In genomic region chr13:34103854-34104253, GRCh38 we compare ENCODE assay signal across 27 cellular contexts.
"Had no signal": no experiment of that assay in that cellular context is flagged by ENCODE, and none has a peak within 500 bp of the region (broad histone marks: within the 10 kb centered on the region; RNA-seq: fewer than 3 reads in every experiment).

No MANE protein-coding gene starts in this region.

- H3K36me3 Mint-ChIP-seq: immature natural killer cell; naive thymus-derived CD8-positive, alpha-beta T cell had no signal

- H3K27ac ChIP-seq: coronary artery, esophagus squamous epithelium, ovary, right atrium auricular region, suprapubic skin, transverse colon, vagina had no signal

- H3K4me1 ChIP-seq: esophagus squamous epithelium, right atrium auricular region, suprapubic skin, transverse colon, vagina had no signal

- H3K4me1 Mint-ChIP-seq: immature natural killer cell; naive thymus-derived CD8-positive, alpha-beta T cell; stimulated activated naive CD8-positive, alpha-beta T cell treated with anti-CD3 and anti-CD28 coated beads, Interleukin-15, amount 100 ng/mL, for 72 hours had no signal

- ATAC-seq: naive thymus-derived CD8-positive, alpha-beta T cell; sciatic nerve; stimulated activated naive CD8-positive, alpha-beta T cell treated with anti-CD3 and anti-CD28 coated beads, Interleukin-15, amount 100 ng/mL, for 72 hours had no signal

- H3K4me3 Mint-ChIP-seq: immature natural killer cell; naive thymus-derived CD8-positive, alpha-beta T cell; stimulated activated naive CD8-positive, alpha-beta T cell treated with anti-CD3 and anti-CD28 coated beads, Interleukin-15, amount 100 ng/mL, for 72 hours had no signal

- H3K36me3 ChIP-seq: esophagus squamous epithelium, ovary, right atrium auricular region, suprapubic skin, transverse colon, vagina had no signal

- H3K4me3 ChIP-seq: coronary artery, esophagus squamous epithelium, ovary, right atrium auricular region, smooth muscle cell, suprapubic skin, transverse colon, vagina had no signal

- H3K27ac Mint-ChIP-seq: immature natural killer cell; naive thymus-derived CD8-positive, alpha-beta T cell; progenitor cell of endocrine pancreas; stimulated activated naive CD8-positive, alpha-beta T cell treated with anti-CD3 and anti-CD28 coated beads, Interleukin-15, amount 100 ng/mL, for 72 hours had no signal

- H3K27me3 ChIP-seq: esophagus squamous epithelium, ovary, right atrium auricular region, suprapubic skin, transverse colon, vagina had no signal

- H3K9me3 ChIP-seq: esophagus squamous epithelium, ovary, suprapubic skin, transverse colon, vagina had no signal

- H3K27me3 Mint-ChIP-seq: progenitor cell of endocrine pancreas; stimulated activated naive CD8-positive, alpha-beta T cell treated with anti-CD3 and anti-CD28 coated beads, Interleukin-15, amount 100 ng/mL, for 72 hours had no signal

- DNase-seq: dermis blood vessel endothelial cell; effector memory CD4-positive, alpha-beta T cell; erythroblast; esophagus squamous epithelium; hypothalamus; immature natural killer cell; islet precursor cell; kidney glomerular epithelial cell; mammary epithelial cell; mesendoderm; naive thymus-derived CD8-positive, alpha-beta T cell; occipital lobe; ovary; stimulated activated CD4-positive, alpha-beta T cell treated with anti-CD3 and anti-CD28 coated beads, Interleukin-12 subunit alpha, Interleukin-12 subunit beta, amount 100 ng/mL, for 4 hours; stimulated activated CD4-positive, alpha-beta T cell treated with anti-CD3 and anti-CD28 coated beads, Interleukin-1b, Interleukin-23, amount 100 ng/mL, for 48 hours; stimulated activated CD4-positive, alpha-beta T cell treated with anti-CD3 and anti-CD28 coated beads, Interleukin-4, amount 100 ng/mL, for 1 hour; stimulated activated CD8-positive, alpha-beta memory T cell treated with anti-CD3 and anti-CD28 coated beads, Interleukin-4, amount 100 ng/mL, for 48 hours; stimulated activated naive CD4-positive, alpha-beta T cell; stimulated activated naive CD8-positive, alpha-beta T cell treated with anti-CD3 and anti-CD28 coated beads, Interleukin-15, amount 100 ng/mL, for 72 hours; transverse colon had no signal
